In the genomic region with DNA sequence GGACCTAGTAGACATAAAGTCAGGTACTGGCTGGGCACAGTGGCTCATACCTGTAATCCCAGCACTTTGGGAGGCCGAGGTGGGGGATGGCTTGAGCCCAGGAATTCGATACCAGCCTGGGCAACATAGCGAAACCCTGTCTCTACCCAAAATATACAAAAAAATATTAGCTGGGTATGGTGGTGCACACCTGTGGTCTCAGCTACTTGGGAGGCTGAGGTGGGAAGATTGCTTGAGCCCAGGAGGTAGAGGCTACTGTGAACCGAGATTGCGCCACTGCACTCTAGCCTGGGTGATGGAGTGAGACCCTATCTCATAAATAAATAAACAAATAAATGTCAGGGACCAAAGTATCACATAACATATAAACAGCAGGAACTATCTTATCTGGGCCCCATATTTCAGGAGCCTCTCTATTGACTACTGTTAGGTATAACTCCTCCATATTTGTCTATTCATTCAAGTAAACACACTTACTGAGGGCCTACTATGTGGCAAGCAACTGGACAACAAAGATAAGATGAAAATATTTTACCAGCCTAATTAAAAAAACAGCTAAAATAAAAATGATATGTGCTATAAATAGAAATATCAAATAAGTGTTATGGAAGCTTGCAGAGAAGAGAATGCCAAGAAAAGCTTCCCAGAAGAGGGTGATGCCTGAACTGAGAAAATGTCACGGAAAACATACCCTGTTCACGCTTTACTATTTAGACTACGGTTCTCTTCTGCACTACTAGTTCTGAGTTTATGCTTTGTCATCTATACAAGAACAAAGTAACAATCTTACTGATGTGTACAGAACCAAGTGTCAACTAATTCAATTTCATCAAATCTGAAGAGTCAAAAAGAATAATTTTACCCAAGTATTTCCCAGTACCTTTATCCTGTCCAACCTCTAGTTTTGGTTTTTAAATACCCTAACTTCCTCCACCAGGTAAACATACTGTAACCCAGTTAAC, we compare ENCODE assay signal across 9 cellular contexts. TPM values are rescaled to one million over a fixed set of nuclear protein-coding genes. Genes with fewer than 3 reads are reported as not detected.
DNase-seq lines count a peak whose midpoint lies in the region; ATAC-seq and TF ChIP-seq lines count a peak whose summit lies in the region.
"Had no signal": no experiment of that assay in that cellular context is flagged by ENCODE, and none has a peak within 500 bp of the region (broad histone marks: within the 10 kb centered on the region; RNA-seq: fewer than 3 reads in every experiment).

No MANE protein-coding gene starts in this region.

- peak overlapping the region; percentile 60; the same call in 1 of the 2 replicates for H3K23ac ChIP-seq in IMR-90 (ENCODE audit: low read depth, low read length)

- 0 out of 2 replicates have a peak overlapping the region, but pooled peaks have one; percentile 6 for H3K27ac ChIP-seq in ACC112 (ENCODE audit: low read depth, low read length)
- no peak overlapping the region for H3K27ac ChIP-seq in IMR-90 (ENCODE audit: insufficient read depth, low read length)

- TF ChIP-seq RAD21 in IMR-90 (IDR thresholded peaks at IDR 0.05; ENCODE audit: low read length), result no peak

- no peak overlapping the region for H4K5ac ChIP-seq in IMR-90 (ENCODE audit: low read depth, low read length)

- peak overlapping the region; percentile 97 for H3K4me2 ChIP-seq in IMR-90 (ENCODE audit: low read depth, low read length)

- H3K36me3 Mint-ChIP-seq in central memory CD8-positive, alpha-beta T cell (ENCODE audit: insufficient read depth), result peaks cover 52% of the 10 kb centered on the region

- in situ Hi-C loops in IMR-90 (cut with MboI; ENCODE audit: low sequenced_read_pairs), result no loop called here

- intact Hi-C loops in IMR-90 (cut with micrococcal nuclease), result loop anchor here (5.0 kb wide), 1 partner anchor 47 kb away; the partner anchor contains the start of gene RHOG

- no peaks in the 10 kb centered on the region for H3K27me3 ChIP-seq in ACC112 (ENCODE audit: insufficient read depth, low read length)
- H3K27me3 ChIP-seq in IMR-90 (ENCODE audit: control insufficient read depth, insufficient read depth, low read length), result no peaks in the 10 kb centered on the region
- H3K27me3 ChIP-seq in mucosa of stomach (ENCODE audit: control insufficient read depth, insufficient read depth, low read length), result no peaks in the 10 kb centered on the region

- no CpG with 5 or more reads among the region's 8 CpGs for WGBS in IMR-90 (ENCODE audit: extremely low coverage in 2 of 2, insufficient read length in 1 of 2), 2 experiments

- 0 out of 2 replicates have a peak overlapping the region, but pooled peaks have one; percentile 80 for H3K14ac ChIP-seq in IMR-90 (replicated peaks; ENCODE audit: low read depth, low read length)

- no peak overlapping the region for H2BK20ac ChIP-seq in IMR-90 (ENCODE audit: low read depth, low read length)

- BruUV-seq in IMR-90 (replicated peaks; lab: Mats Ljungman, UMichigan), result TSS peak; percentile 39

- dilution Hi-C loops in IMR-90 (cut with HindIII; ENCODE audit: low sequenced_read_pairs, unreplicated experiment), result no loop called here

- no peak overlapping the region for H2BK120ac ChIP-seq in IMR-90 (ENCODE audit: low read depth, low read length)

- H3K9me1 ChIP-seq in IMR-90 (ENCODE audit: insufficient read depth, low read length), result 0 out of 2 replicates have a peak, but pooled peaks cover 4% of the 10 kb centered on the region

- peak overlapping the region; percentile 100 for H3K4me3 ChIP-seq in ACC112 (ENCODE audit: low read depth, low read length)
- peak overlapping the region; percentile 74; the same call in 1 of the 2 replicates for H3K4me3 ChIP-seq in IMR-90 (ENCODE audit: insufficient read depth, low read depth, low read length)
- peak overlapping the region; percentile 82 for H3K4me3 ChIP-seq in mucosa of stomach (ENCODE audit: low read length)

- H3K27me3 Mint-ChIP-seq in central memory CD8-positive, alpha-beta T cell, result no peaks in the 10 kb centered on the region

- H2AK9ac ChIP-seq in IMR-90 (replicated peaks; ENCODE audit: low read depth, low read length, poor library complexity), result no peak overlapping the region

- no peak overlapping the region for H4K91ac ChIP-seq in IMR-90 (ENCODE audit: insufficient read depth, low read depth, low read length)

- H4K8ac ChIP-seq in IMR-90 (ENCODE audit: low read depth in 2 of 2, low read length in 2 of 2), result no peak overlapping the region

- no peak overlapping the region for H2AK5ac ChIP-seq in IMR-90 (ENCODE audit: low read depth, low read length)

- H3K79me1 ChIP-seq in IMR-90 (ENCODE audit: low read depth in 1 of 2, low read length in 2 of 2), result peaks cover 4 to 22% of the 10 kb centered on the region in 2 experiments; a peak in 3 of 4 replicates

- no peak for TF ChIP-seq CTCF in IMR-90 (conservative IDR thresholded peaks at IDR 0.05; ENCODE audit: low read depth, low read length)

- H4K20me1 ChIP-seq in IMR-90 (ENCODE audit: insufficient read depth, low read length), result peaks cover 49% of the 10 kb centered on the region

- no peaks in the 10 kb centered on the region for H3K9me3 Mint-ChIP-seq in central memory CD8-positive, alpha-beta T cell

- POLR2A ChIA-PET in IMR-90 (lab: Charles Lee; ENCODE audit: unreplicated experiment), result no interaction called here

- DNase-seq in IMR-90 (no peak), DMS53 treated with DMSO at 0.1 percent for 48 hours (lab: John Stamatoyannopoulos, UW; ENCODE audit: unreplicated experiment) (no peak), NCI-H146 (lab: John Stamatoyannopoulos, UW) (no peak)
- DNase-seq in central memory CD8-positive, alpha-beta T cell (ENCODE audit: low spot score in 2 of 2), result no peak
- no peak for DNase-seq in NK-92 treated with Interleukin-12 subunit alpha and Interleukin-12 subunit beta, amount 100 ng/mL, for 24 hours (lab: John Stamatoyannopoulos, UW)
- DNase-seq: hypothalamus had no signal

- H2BK15ac ChIP-seq in IMR-90 (ENCODE audit: low read depth, low read length), result no peak overlapping the region

- H3K27ac Mint-ChIP-seq in central memory CD8-positive, alpha-beta T cell (ENCODE audit: low read depth), result peak overlapping the region; percentile 99

- H3K4me3 Mint-ChIP-seq in central memory CD8-positive, alpha-beta T cell, result peak overlapping the region; percentile 93

- H3K9me3 ChIP-seq in IMR-90 (ENCODE audit: control insufficient read depth, insufficient read depth, low read length), result no peaks in the 10 kb centered on the region
- H3K9me3 ChIP-seq in mucosa of stomach (ENCODE audit: control insufficient read depth, low read length), result no peaks in the 10 kb centered on the region

- H3K18ac ChIP-seq in IMR-90 (ENCODE audit: low read depth, low read length), result no peak overlapping the region

- H3K4ac ChIP-seq in IMR-90 (ENCODE audit: low read depth, low read length), result no peak overlapping the region

- TF ChIP-seq POLR2A in IMR-90 (IDR thresholded peaks at IDR 0.05; ENCODE audit: low read depth, low read length), result no peak; the same call in 1 of the 2 replicates

- ATAC-seq in IMR-90 (ENCODE audit: low read depth) (no peak), GM18502 (IDR thresholded peaks at IDR 0.05; ENCODE audit: poor library complexity, unreplicated experiment) (no peak)
- no peak for ATAC-seq in central memory CD8-positive, alpha-beta T cell (replicated peaks; ENCODE audit: extremely low read depth, poor library complexity, severe bottlenecking)

- H3K4me1 ChIP-seq in ACC112 (ENCODE audit: control insufficient read depth, insufficient read depth, low read length, unreplicated experiment) (peaks cover 13% of the 10 kb centered on the region), IMR-90 (ENCODE audit: control insufficient read depth, insufficient read depth, low read length) (no peaks in the 10 kb centered on the region; the same call in 1 of the 2 replicates), mucosa of stomach (ENCODE audit: control insufficient read depth, insufficient read depth, low read length) (peaks cover 18% of the 10 kb centered on the region)

- no peak overlapping the region for H2AFZ ChIP-seq in ACC112 (ENCODE audit: low read length, unreplicated experiment)
- H2AFZ ChIP-seq in IMR-90 (replicated peaks; ENCODE audit: low read length, poor library complexity), result no peak overlapping the region

- CTCF ChIA-PET in IMR-90 (lab: Yijun Ruan, JAX), result no interaction called here

- H3K36me3 ChIP-seq in ACC112 (ENCODE audit: insufficient read depth, low read length), result no peaks in the 10 kb centered on the region; the same call in 1 of the 2 replicates
- peaks cover 17% of the 10 kb centered on the region for H3K36me3 ChIP-seq in IMR-90 (ENCODE audit: control insufficient read depth, insufficient read depth, low read length)
- no peaks in the 10 kb centered on the region for H3K36me3 ChIP-seq in mucosa of stomach (ENCODE audit: control insufficient read depth, insufficient read depth, low read length)

- H3K4me1 Mint-ChIP-seq in central memory CD8-positive, alpha-beta T cell, result peaks cover 44% of the 10 kb centered on the region

- H2BK5ac ChIP-seq in IMR-90 (ENCODE audit: low read depth, low read length, poor library complexity, severe bottlenecking), result no peak overlapping the region

- H3K9ac ChIP-seq in IMR-90 (ENCODE audit: low read depth, low read length), result no peak overlapping the region; the same call in 1 of the 2 replicates
- peak overlapping the region; percentile 98 for H3K9ac ChIP-seq in mucosa of stomach (ENCODE audit: low read length)

- peaks cover 69% of the 10 kb centered on the region for H3K79me2 ChIP-seq in ACC112 (ENCODE audit: control insufficient read depth, insufficient read depth, low read length, unreplicated experiment)

- H3K56ac ChIP-seq in IMR-90 (ENCODE audit: extremely low read depth, insufficient read depth, low read length), result no peak overlapping the region

TF ChIP-seq in IMR-90, 13 proteins besides CTCF, POLR2A, EP300 and RAD21:
- TF ChIP-seq BHLHE40 (IDR thresholded peaks at IDR 0.05; ENCODE audit: low read depth, low read length), result no peak

RNA-seq across cellular contexts. Expression of gene NUP98, which starts 1.9 kb away (rescaled TPM):
- total RNA-seq in IMR-90 (2012; rRNA removed), result 138 and 145 TPM in 2 replicates
- 103 and 105 TPM in 2 replicates for polyA plus RNA-seq in IMR-90 (2012; rRNA removed)
- polyA plus RNA-seq in IMR-90 (2012; cell fraction: cytosol; rRNA removed), result 69.7 and 79.4 TPM in 2 replicates
- 137 and 211 TPM in 2 replicates for polyA plus RNA-seq in IMR-90 (2012; cell fraction: nucleus; rRNA removed; ENCODE audit: low replicate concordance)

RNA-seq across cellular contexts. Expression of gene PGAP2, which starts 12.9 kb away (rescaled TPM):
- 10.6 TPM in 2 replicates for total RNA-seq in IMR-90 (2012; rRNA removed)
- polyA plus RNA-seq in IMR-90 (2012; rRNA removed), result 31.3 and 36.7 TPM in 2 replicates
- polyA plus RNA-seq in IMR-90 (2012; cell fraction: cytosol; rRNA removed), result 22.4 and 36.8 TPM in 2 replicates
- 74.5 and 92.9 TPM in 2 replicates for polyA plus RNA-seq in IMR-90 (2012; cell fraction: nucleus; rRNA removed; ENCODE audit: low replicate concordance)

RNA-seq across cellular contexts. Expression of gene RHOG, which starts 45.3 kb away (rescaled TPM):
- total RNA-seq in IMR-90 (2012; rRNA removed), result 16.3 and 20.6 TPM in 2 replicates
- polyA plus RNA-seq in IMR-90 (2012; rRNA removed), result 106 and 114 TPM in 2 replicates
- 41.7 and 123 TPM in 2 replicates for polyA plus RNA-seq in IMR-90 (2012; cell fraction: cytosol; rRNA removed)
- 16.5 and 40.2 TPM in 2 replicates for polyA plus RNA-seq in IMR-90 (2012; cell fraction: nucleus; rRNA removed; ENCODE audit: low replicate concordance)
